8 cellular contexts compared by ENCODE assay signal in genomic region chr7:38391751-38392150, GRCh38.
"Had no signal": no experiment of that assay in that cellular context is flagged by ENCODE, and none has a peak within 500 bp of the region (broad histone marks: within the 10 kb centered on the region; RNA-seq: fewer than 3 reads in every experiment).

No MANE protein-coding gene starts in this region.

- DNase-seq: GM23248, GOT3, H9, HCEC 1CT, HFFc6 had no signal

- ATAC-seq: HCT116 had no signal

- H3K4me1 ChIP-seq: HAP-1 had no signal

- H3K4me2 ChIP-seq: GM23338 had no signal

- H3K27ac Mint-ChIP-seq: GM23338, HFFc6 had no signal

- H3K9me3 ChIP-seq: HAP-1 had no signal

- H3K36me3 ChIP-seq: HAP-1 had no signal

- H3K27ac ChIP-seq: GM23248 had no signal

- H3K4me3 ChIP-seq: GM23248, GM23338, HAP-1 had no signal

- H2AFZ ChIP-seq: GM23248, GM23338 had no signal

- H3K4me3 Mint-ChIP-seq: GM23338, H9, HFFc6 had no signal
